Comparison of ENCODE assay signal across 29 cellular contexts in the genomic region with DNA sequence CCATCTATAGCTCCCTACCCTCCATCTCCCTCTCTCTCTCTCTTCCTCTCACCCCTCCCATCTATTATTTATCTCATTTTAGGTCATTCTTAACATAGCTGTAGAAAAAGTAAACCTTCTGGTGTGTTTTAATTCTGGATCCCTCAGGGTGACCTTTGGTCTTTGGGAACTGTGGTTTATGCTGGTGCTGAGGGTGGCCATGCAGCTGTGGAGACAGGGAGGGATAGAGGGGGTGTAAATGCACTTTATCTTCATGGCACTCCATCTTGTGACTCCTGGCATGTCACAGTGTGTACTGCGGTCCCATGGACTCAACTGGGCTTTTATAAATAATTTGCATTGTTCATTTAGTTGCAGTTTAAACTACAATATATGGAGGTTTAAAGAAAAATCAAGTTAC.
"Had no signal": no experiment of that assay in that cellular context is flagged by ENCODE, and none has a peak within 500 bp of the region (broad histone marks: within the 10 kb centered on the region; RNA-seq: fewer than 3 reads in every experiment).

No MANE protein-coding gene starts in this region.

- H3K36me3 ChIP-seq: colonic mucosa, esophagus squamous epithelium had no signal

- H3K27ac Mint-ChIP-seq: activated naive CD8-positive, alpha-beta T cell; activated T-cell treated with anti-CD3 and anti-CD28 coated beads, Interleukin-2, amount 50 U/mL, for 72 hours had no signal

- FAIRE-seq: endometrium, endothelial cell of umbilical vein, frontal cortex had no signal

- H3K4me1 ChIP-seq: body of pancreas, colonic mucosa, esophagus squamous epithelium had no signal

- DNase-seq: activated CD4-positive, alpha-beta T cell treated with anti-CD3 and anti-CD28 coated beads for 36 hours; activated CD4-positive, alpha-beta T cell treated with anti-CD3 and anti-CD28 coated beads, Interleukin-2, amount 50 U/mL, for 1 hour; activated CD4-positive, alpha-beta T cell treated with anti-CD3 and anti-CD28 coated beads, Interleukin-2, amount 50 U/mL, for 48 hours; activated CD4-positive, CD25-positive, alpha-beta regulatory T cell; activated CD4-positive, CD25-positive, alpha-beta regulatory T cell treated with anti-CD3 and anti-CD28 coated beads, Interleukin-2, amount 50 U/mL, for 72 hours; activated CD8-positive, alpha-beta memory T cell treated with anti-CD3 and anti-CD28 coated beads, Interleukin-2, amount 50 U/mL, for 48 hours; activated effector memory CD4-positive, alpha-beta T cell treated with Interleukin-2 at 50 U/mL for 16 hours; activated gamma-delta T cell treated with Interleukin-2 at 50 U/mL for 16 hours; activated naive CD4-positive, alpha-beta T cell treated with anti-CD3 and anti-CD28 coated beads, Interleukin-2, amount 50 U/mL, for 16 hours; activated naive CD4-positive, alpha-beta T cell treated with Interleukin-2 at 50 U/mL for 16 hours; activated T-cell treated with anti-CD3 and anti-CD28 coated beads for 4 hours; activated T-cell treated with anti-CD3 and anti-CD28 coated beads, Interleukin-2, amount 50 U/mL, for 24 hours; activated T-cell treated with anti-CD3 and anti-CD28 coated beads, Interleukin-2, amount 50 U/mL, for 72 hours; amniotic stem cell; anterior cingulate cortex; body of pancreas; caudate nucleus; cerebellar nuclear complex; colonic mucosa; effector CD8-positive, alpha-beta T cell; esophagus squamous epithelium; foreskin fibroblast; head of caudate nucleus; T-helper 2 cell had no signal

- H3K4me3 ChIP-seq: body of pancreas, colonic mucosa, esophagus squamous epithelium had no signal

- H3K4me3 Mint-ChIP-seq: activated CD4-positive, alpha-beta T cell treated with anti-CD3 and anti-CD28 coated beads for 36 hours; activated naive CD8-positive, alpha-beta T cell; activated T-cell treated with anti-CD3 and anti-CD28 coated beads, Interleukin-2, amount 50 U/mL, for 24 hours; activated T-cell treated with anti-CD3 and anti-CD28 coated beads, Interleukin-2, amount 50 U/mL, for 72 hours had no signal

- H3K27me3 Mint-ChIP-seq: activated CD4-positive, alpha-beta T cell treated with anti-CD3 and anti-CD28 coated beads for 36 hours; activated naive CD8-positive, alpha-beta T cell; activated T-cell treated with anti-CD3 and anti-CD28 coated beads, Interleukin-2, amount 50 U/mL, for 24 hours had no signal

- ATAC-seq: activated T-cell treated with anti-CD3 and anti-CD28 coated beads, Interleukin-2, amount 50 U/mL, for 72 hours; body of pancreas had no signal

- H3K27me3 ChIP-seq: body of pancreas, colonic mucosa, esophagus squamous epithelium had no signal

- H3K9me3 ChIP-seq: body of pancreas, colonic mucosa, esophagus squamous epithelium had no signal

- H3K27ac ChIP-seq: body of pancreas, colonic mucosa, epithelial cell of prostate, esophagus squamous epithelium had no signal

- H3K36me3 Mint-ChIP-seq: activated naive CD8-positive, alpha-beta T cell had no signal
